In the genomic region with DNA sequence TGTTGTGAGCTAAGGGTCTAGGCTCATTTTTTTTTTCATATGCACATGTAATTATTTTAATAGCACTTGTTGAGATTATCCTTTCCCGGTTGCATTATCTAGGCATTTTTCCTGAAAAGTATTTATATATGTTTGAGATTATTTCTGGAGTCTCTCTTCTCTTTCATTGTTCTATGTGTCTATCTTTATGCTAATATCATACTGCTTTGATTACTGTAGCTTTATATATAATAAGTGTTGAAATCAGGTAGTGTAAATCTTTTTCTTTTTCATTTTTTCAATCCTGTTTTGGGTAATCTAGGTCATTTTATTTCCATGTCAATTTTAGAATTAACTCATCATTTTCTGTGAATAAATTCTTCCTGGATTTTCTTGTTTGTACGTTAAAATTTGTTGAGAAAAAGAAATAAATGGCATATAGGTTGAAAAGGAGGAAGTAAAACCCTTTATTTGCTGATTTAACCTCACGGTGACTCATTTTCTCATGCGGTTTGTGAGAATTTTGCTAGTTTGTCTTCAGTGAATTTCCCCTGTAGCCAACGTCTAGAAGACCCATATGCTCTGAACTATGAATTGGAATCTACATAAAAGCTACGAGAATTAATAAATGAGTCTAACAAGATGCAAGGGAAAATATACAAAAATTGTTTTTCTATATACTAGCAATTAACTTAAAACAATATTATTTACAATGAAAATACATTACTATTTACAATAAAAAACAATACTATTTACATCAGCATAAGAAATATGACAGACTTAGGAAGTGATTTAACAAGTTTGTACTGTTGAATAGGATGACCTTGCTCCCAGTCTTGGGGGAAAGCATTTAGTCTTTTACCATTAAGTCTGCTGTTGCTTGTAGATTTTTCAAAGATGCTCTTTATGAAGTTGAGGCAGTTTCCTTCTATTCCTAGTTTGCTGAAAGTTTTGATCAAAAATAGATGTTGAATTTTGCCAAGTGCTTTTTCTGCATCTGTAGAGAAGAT, we compare ENCODE assay signal across 1 cellular context.
TF ChIP-seq lines count a peak whose summit lies in the region.

No MANE protein-coding gene starts in this region.

TF ChIP-seq in HepG2, 621 proteins besides CTCF, POLR2A, EP300 and RAD21:
- TF ChIP-seq REST (IDR thresholded peaks at IDR 0.05; ENCODE audit: borderline replicate concordance in 1 of 2, low read depth in 1 of 2, low read length in 2 of 2) (no peak), HES4 (CRISPR knock-in tag; IDR thresholded peaks at IDR 0.05; ENCODE audit: borderline replicate concordance) (no peak), HHEX (CRISPR knock-in tag; IDR thresholded peaks at IDR 0.05) (no peak), FOSL1 (CRISPR knock-in tag; IDR thresholded peaks at IDR 0.05; ENCODE audit: borderline replicate concordance) (no peak), RFX3 (CRISPR knock-in tag; IDR thresholded peaks at IDR 0.05) (no peak), ETV6 (CRISPR knock-in tag; conservative IDR thresholded peaks at IDR 0.05) (no peak), HMGXB3 (CRISPR knock-in tag; IDR thresholded peaks at IDR 0.05; ENCODE audit: borderline replicate concordance) (no peak), ZMAT5 (CRISPR knock-in tag; IDR thresholded peaks at IDR 0.05; ENCODE audit: borderline replicate concordance, low read depth) (no peak), POLR2AphosphoS5 (IDR thresholded peaks at IDR 0.05; ENCODE audit: low read depth, low read length) (no peak), ZNF577 (CRISPR knock-in tag; IDR thresholded peaks at IDR 0.05; ENCODE audit: borderline replicate concordance, low read depth) (no peak)
- TF ChIP-seq, protein P1, sequence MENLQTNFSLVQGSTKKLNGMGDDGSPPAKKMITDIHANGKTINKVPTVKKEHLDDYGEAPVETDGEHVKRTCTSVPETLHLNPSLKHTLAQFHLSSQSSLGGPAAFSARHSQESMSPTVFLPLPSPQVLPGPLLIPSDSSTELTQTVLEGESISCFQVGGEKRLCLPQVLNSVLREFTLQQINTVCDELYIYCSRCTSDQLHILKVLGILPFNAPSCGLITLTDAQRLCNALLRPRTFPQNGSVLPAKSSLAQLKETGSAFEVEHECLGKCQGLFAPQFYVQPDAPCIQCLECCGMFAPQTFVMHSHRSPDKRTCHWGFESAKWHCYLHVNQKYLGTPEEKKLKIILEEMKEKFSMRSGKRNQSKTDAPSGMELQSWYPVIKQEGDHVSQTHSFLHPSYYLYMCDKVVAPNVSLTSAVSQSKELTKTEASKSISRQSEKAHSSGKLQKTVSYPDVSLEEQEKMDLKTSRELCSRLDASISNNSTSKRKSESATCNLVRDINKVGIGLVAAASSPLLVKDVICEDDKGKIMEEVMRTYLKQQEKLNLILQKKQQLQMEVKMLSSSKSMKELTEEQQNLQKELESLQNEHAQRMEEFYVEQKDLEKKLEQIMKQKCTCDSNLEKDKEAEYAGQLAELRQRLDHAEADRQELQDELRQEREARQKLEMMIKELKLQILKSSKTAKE (CRISPR knock-in tag; IDR thresholded peaks at IDR 0.05; ENCODE audit: borderline replicate concordance) = no peak
